In genomic region chr12:6635375-6635855, GRCh38 we compare ENCODE assay signal across 8 cellular contexts. TPM values are rescaled to one million over a fixed set of nuclear protein-coding genes. Genes with fewer than 3 reads are reported as not detected.
DNase-seq lines count a peak whose midpoint lies in the region; ATAC-seq and TF ChIP-seq lines count a peak whose summit lies in the region.

No MANE protein-coding gene starts in this region.

- H3K36me3 Mint-ChIP-seq in activated naive CD4-positive, alpha-beta T cell treated with anti-CD3 and anti-CD28 coated beads, Interleukin-2, amount 50 U/mL, for 24 hours: no peaks in the 10 kb centered on the region

- peak overlapping the region; percentile 53 for H3K4me3 Mint-ChIP-seq in activated naive CD4-positive, alpha-beta T cell treated with anti-CD3 and anti-CD28 coated beads, Interleukin-2, amount 50 U/mL, for 24 hours

- H3K27me3 Mint-ChIP-seq in activated naive CD4-positive, alpha-beta T cell treated with anti-CD3 and anti-CD28 coated beads, Interleukin-2, amount 50 U/mL, for 24 hours: no peaks in the 10 kb centered on the region

- ATAC-seq in GM19324 (IDR thresholded peaks at IDR 0.05; ENCODE audit: low FRiP score, unreplicated experiment) (peak; percentile 27), sciatic nerve (peak; percentile 20), HG02981 (IDR thresholded peaks at IDR 0.05; ENCODE audit: unreplicated experiment) (no peak), GM18520 (IDR thresholded peaks at IDR 0.05; ENCODE audit: unreplicated experiment) (no peak)

- intact Hi-C loops in sciatic nerve (cut with DNase I): no loop called here

- H3K27ac Mint-ChIP-seq in activated naive CD4-positive, alpha-beta T cell treated with anti-CD3 and anti-CD28 coated beads, Interleukin-2, amount 50 U/mL, for 24 hours: peak overlapping the region; percentile 85

- H3K4me1 Mint-ChIP-seq in activated naive CD4-positive, alpha-beta T cell treated with anti-CD3 and anti-CD28 coated beads, Interleukin-2, amount 50 U/mL, for 24 hours: peaks cover 48% of the 10 kb centered on the region

- DNase-seq in NB4 (ENCODE audit: low read depth) (peak; percentile 78), sciatic nerve (ENCODE audit: low spot score) (no peak), COLO829 (ENCODE audit: low spot score) (no peak), cerebellar cortex (ENCODE audit: low spot score) (no peak)

- no peak overlapping the region for H3K4me3 ChIP-seq in NB4 (ENCODE audit: low read depth, low read length)

- TF ChIP-seq CTCF in NB4 (IDR thresholded peaks at IDR 0.05; ENCODE audit: low read depth, low read length): no peak

- TF ChIP-seq POLR2A in NB4 (IDR thresholded peaks at IDR 0.05; ENCODE audit: extremely low read depth, insufficient read length): no peak

- no peaks in the 10 kb centered on the region for H3K9me3 Mint-ChIP-seq in activated naive CD4-positive, alpha-beta T cell treated with anti-CD3 and anti-CD28 coated beads, Interleukin-2, amount 50 U/mL, for 24 hours

RNA-seq across cellular contexts. Expression of gene LPAR5, which starts 0.3 kb away (rescaled TPM):
- 2.9 TPM for total RNA-seq in sciatic nerve

RNA-seq across cellular contexts. Expression of gene ACRBP, which starts 11.8 kb away (rescaled TPM):
- total RNA-seq in sciatic nerve: 1.9 TPM

RNA-seq across cellular contexts. Expression of gene ING4, which starts 27.5 kb away (rescaled TPM):
- 42.1 TPM for total RNA-seq in sciatic nerve

RNA-seq across cellular contexts. Expression of gene CHD4, which starts 28.2 kb away (rescaled TPM):
- total RNA-seq in sciatic nerve: 245 TPM

RNA-seq across cellular contexts. Expression of gene ZNF384, which starts 53.8 kb away (rescaled TPM):
- 52.7 TPM for total RNA-seq in sciatic nerve

Comparison
In these comparisons a context has a peak if more than half of its experiments do, and no peak if none do; other contexts are left out.
1. ATAC-seq: peak in GM19324 (single experiment) and sciatic nerve (single experiment); none in HG02981 (single experiment) and GM18520 (single experiment).